Comparison of ENCODE assay signal across 13 cellular contexts in the genomic region with DNA sequence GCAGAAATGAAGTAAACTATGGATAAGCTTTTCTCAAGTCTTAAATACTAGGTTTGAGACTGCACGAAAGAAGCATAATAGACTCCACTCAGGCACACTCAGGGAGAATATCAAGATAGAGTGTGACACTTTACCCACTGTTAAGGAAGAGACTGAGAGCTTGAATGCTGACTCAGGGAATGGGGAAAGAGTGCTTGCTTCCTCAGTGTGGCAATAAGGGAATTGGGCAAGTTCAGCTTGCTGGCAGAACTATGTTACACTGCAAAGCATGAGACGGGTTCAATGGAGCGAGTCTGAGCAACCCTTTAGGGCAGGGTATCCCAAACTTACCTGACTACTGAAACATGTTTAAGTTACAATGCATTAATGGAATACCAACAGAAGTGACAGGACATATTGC.
A peak's percentile ranks its signal among the peaks of the same experiment; 100 is the strongest.
DNase-seq lines count a peak whose midpoint lies in the region; ATAC-seq and TF ChIP-seq lines count a peak whose summit lies in the region.
"Had no signal": no experiment of that assay in that cellular context is flagged by ENCODE, and none has a peak within 500 bp of the region (broad histone marks: within the 10 kb centered on the region; RNA-seq: fewer than 3 reads in every experiment).

No MANE protein-coding gene starts in this region.

- WGBS in heart left ventricle, 4 donors: 87 to 93% (median 91%) methylated on average over 3 of the region's 3 CpGs

- CTCF ChIA-PET in CD4-positive, alpha-beta T cell (lab: Charles Lee): no interaction called here

- H3K9me3 ChIP-seq in heart left ventricle: no peaks in the 10 kb centered on the region
- no peaks in the 10 kb centered on the region for H3K9me3 ChIP-seq in CD4-positive, alpha-beta T cell (ENCODE audit: control insufficient read depth, low read length)
- H3K9me3 ChIP-seq: BLaER1, stomach had no signal

- H3K27ac ChIP-seq in heart left ventricle: peak overlapping the region in 1 of 12 donors; percentile 1
- H3K27ac ChIP-seq in CD4-positive, alpha-beta T cell (ENCODE audit: low read depth, low read length): no peak overlapping the region
- H3K27ac ChIP-seq: BLaER1, stomach had no signal

- DNase-seq in HuH-7 (ENCODE audit: low spot score) (peak; percentile 1), UCSD-AML1 (lab: John Stamatoyannopoulos, UW; ENCODE audit: unreplicated experiment) (peak; percentile 9), heart left ventricle (peak in 4 of 5 donors; percentile 6 to 25 (median 22)), putamen (ENCODE audit: low spot score) (peak; percentile 15), NCI-H2029 treated with DMSO at 0.1 percent for 48 hours (lab: John Stamatoyannopoulos, UW) (no peak), RKO (ENCODE audit: low spot score) (no peak)
- no peak for DNase-seq in CD4-positive, alpha-beta T cell
- DNase-seq: activated CD4-positive, alpha-beta T cell treated with anti-CD3 and anti-CD28 coated beads, Interleukin-2, amount 50 U/mL, for 1 hour; effector CD8-positive, alpha-beta T cell; NCI-H1930; stomach had no signal

- H3K36me3 Mint-ChIP-seq in CD4-positive, alpha-beta T cell (ENCODE audit: low read depth): no peaks in the 10 kb centered on the region

- no peaks in the 10 kb centered on the region for H3K36me3 ChIP-seq in heart left ventricle
- H3K36me3 ChIP-seq: BLaER1, stomach had no signal

- H3K27me3 ChIP-seq in heart left ventricle: no peaks in the 10 kb centered on the region
- H3K27me3 ChIP-seq in CD4-positive, alpha-beta T cell (ENCODE audit: control insufficient read depth, insufficient read depth, low read length): no peaks in the 10 kb centered on the region
- H3K27me3 ChIP-seq: BLaER1, stomach had no signal

- H3K4me1 ChIP-seq in heart left ventricle: peaks cover 0 to 14% (median 0%) of the 10 kb centered on the region in 12 donors
- H3K4me1 ChIP-seq: BLaER1, stomach had no signal

- H3K4me3 ChIP-seq in heart left ventricle: no peak overlapping the region
- H3K4me3 ChIP-seq: BLaER1, stomach had no signal

- TF ChIP-seq POLR2A in heart left ventricle (IDR thresholded peaks at IDR 0.05) (no peak), GM18505 (IDR thresholded peaks at IDR 0.05; ENCODE audit: borderline replicate concordance, extremely low read depth, insufficient read depth, insufficient read length) (no peak)

- no peak overlapping the region for H3K4me3 Mint-ChIP-seq in CD4-positive, alpha-beta T cell

- no peaks in the 10 kb centered on the region for H3K4me1 Mint-ChIP-seq in CD4-positive, alpha-beta T cell (ENCODE audit: low read depth)

- intact Hi-C loops in heart left ventricle (cut with DNase I): no loop called here
- intact Hi-C loops in CD4-positive, alpha-beta T cell (cut with DNase I, micrococcal nuclease): no loop called here

- H3K27me3 Mint-ChIP-seq in CD4-positive, alpha-beta T cell: no peaks in the 10 kb centered on the region

- POLR2A ChIA-PET in CD4-positive, alpha-beta T cell (lab: Charles Lee): no interaction called here

- no peak for TF ChIP-seq CTCF in heart left ventricle (IDR thresholded peaks at IDR 0.05)
- TF ChIP-seq CTCF in CD4-positive, alpha-beta T cell (IDR thresholded peaks at IDR 0.05): no peak

- no peak overlapping the region for H3K27ac Mint-ChIP-seq in CD4-positive, alpha-beta T cell

- H3K9me3 Mint-ChIP-seq in CD4-positive, alpha-beta T cell: no peaks in the 10 kb centered on the region

- ATAC-seq in heart left ventricle: peak in 3 of 4 donors; percentile 59 to 80 (median 59)
- ATAC-seq in GM18505 (IDR thresholded peaks at IDR 0.05; ENCODE audit: unreplicated experiment): no peak
- no peak for ATAC-seq in CD4-positive, alpha-beta T cell (ENCODE audit: poor library complexity)

Comparison
In these comparisons a context has a peak if more than half of its experiments do, and no peak if none do; other contexts are left out.
1. DNase-seq: peak in HuH-7 (single experiment), UCSD-AML1 (single experiment), heart left ventricle (4 of 5) and putamen (single experiment); none in CD4-positive, alpha-beta T cell (0 of 10), NCI-H2029 treated with DMSO at 0.1 percent for 48 hours (single experiment) and RKO (single experiment).
2. ATAC-seq: peak in heart left ventricle (3 of 4); none in GM18505 (single experiment) and CD4-positive, alpha-beta T cell (single experiment).